ENCODE assay signal across 13 cellular contexts in genomic region chr2:118090387-118091139, GRCh38. TPM values are rescaled to one million over a fixed set of nuclear protein-coding genes. Genes with fewer than 3 reads are reported as not detected.
DNase-seq lines count a peak whose midpoint lies in the region; ATAC-seq, FAIRE-seq and TF ChIP-seq lines count a peak whose summit lies in the region.
"Had no signal": no experiment of that assay in that cellular context is flagged by ENCODE, and none has a peak within 500 bp of the region (broad histone marks: within the 10 kb centered on the region; RNA-seq: fewer than 3 reads in every experiment).

No MANE protein-coding gene starts in this region.

- H3K9ac ChIP-seq in IMR-90 (ENCODE audit: low read depth, low read length) (no peak overlapping the region), K562 (ENCODE audit: insufficient read depth in 1 of 2, low read depth in 2 of 2, low read length in 2 of 2) (0 out of 4 replicates have a peak overlapping the region, but pooled peaks of 1 of the 2 experiments have one; percentile 67)

- H2AFZ ChIP-seq in IMR-90 (replicated peaks; ENCODE audit: low read length, poor library complexity) (no peak overlapping the region), K562 (ENCODE audit: low read depth, low read length) (no peak overlapping the region)

- no peaks in the 10 kb centered on the region for H3K36me3 ChIP-seq in IMR-90 (ENCODE audit: control insufficient read depth, insufficient read depth, low read length)
- H3K36me3 ChIP-seq in K562 (ENCODE audit: control insufficient read depth, insufficient read depth, low read length), result no peaks in the 10 kb centered on the region
- H3K36me3 ChIP-seq in thyroid gland, result no peaks in the 10 kb centered on the region
- H3K36me3 ChIP-seq: Peyer's patch had no signal

- H4K20me1 ChIP-seq in IMR-90 (ENCODE audit: insufficient read depth, low read length) (peaks cover 18% of the 10 kb centered on the region; the same call in 1 of the 2 replicates), K562 (replicated peaks; ENCODE audit: control insufficient read depth, insufficient read depth, low read length) (peaks cover 9% of the 10 kb centered on the region)

- H3K4me3 ChIP-seq in IMR-90 (ENCODE audit: insufficient read depth, low read depth, low read length) (no peak overlapping the region), K562 (no peak overlapping the region), thyroid gland (replicated peaks in 1 of 3) (no peak overlapping the region)

- in situ Hi-C loops in IMR-90 (cut with MboI; ENCODE audit: low sequenced_read_pairs) (no loop called here), K562 (cut with MboI) (no loop called here), GM13977 (cut with MboI; ENCODE audit: low pct_unique_long_range_greater_than_20kb, low sequenced_read_pairs, unreplicated experiment) (no loop called here)

- no TSS peak for BruUV-seq in IMR-90 (replicated peaks; lab: Mats Ljungman, UMichigan)
- BruUV-seq in K562 (replicated peaks; lab: Mats Ljungman, UMichigan), result no TSS peak

- no peak overlapping the region for H3K14ac ChIP-seq in IMR-90 (replicated peaks; ENCODE audit: low read depth, low read length)

- peak overlapping the region; percentile 50 for H3K4me3 Mint-ChIP-seq in CD4-positive, alpha-beta T cell
- peak overlapping the region in 7 of 10 donors; percentile 15 to 63 (median 35) for H3K4me3 Mint-ChIP-seq in naive thymus-derived CD8-positive, alpha-beta T cell

- H3K79me1 ChIP-seq in IMR-90 (ENCODE audit: low read depth in 1 of 2, low read length in 2 of 2), result peaks cover 10 to 36% of the 10 kb centered on the region in 2 experiments; a peak in 3 of 4 replicates

- CTCF ChIA-PET in CD4-positive, alpha-beta T cell (lab: Charles Lee), result no interaction called here
- CTCF ChIA-PET in IMR-90 (lab: Yijun Ruan, JAX) (interaction anchor here (1.2 to 1.5 kb wide), 2 partner anchors 12 to 24 kb away, joined by 3 to 4 read pairs; no protein-coding TSS in a partner anchor), K562 (lab: Yijun Ruan, JAX; ENCODE audit: low intra/inter-chr PET ratio) (interaction anchor here (0.6 kb wide), 1 partner anchor 88 kb away, joined by 3 read pairs; no protein-coding TSS in a partner anchor)

- H3K27ac Mint-ChIP-seq in CD4-positive, alpha-beta T cell, result no peak overlapping the region
- H3K27ac Mint-ChIP-seq in naive thymus-derived CD8-positive, alpha-beta T cell, result peak overlapping the region in 3 of 10 donors; percentile 19 to 49 (median 48)

- no peak overlapping the region for H2BK15ac ChIP-seq in IMR-90 (ENCODE audit: low read depth, low read length)

- H3K9me3 ChIP-seq in CD4-positive, alpha-beta T cell (ENCODE audit: control insufficient read depth, low read length), result no peaks in the 10 kb centered on the region
- H3K9me3 ChIP-seq in IMR-90 (ENCODE audit: control insufficient read depth, insufficient read depth, low read length), result no peaks in the 10 kb centered on the region
- H3K9me3 ChIP-seq in K562 (replicated peaks; ENCODE audit: control insufficient read depth, insufficient read depth, low read depth, low read length), result no peaks in the 10 kb centered on the region
- H3K9me3 ChIP-seq in thyroid gland, result no peaks in the 10 kb centered on the region
- H3K9me3 ChIP-seq: Peyer's patch had no signal

- peaks cover 1% of the 10 kb centered on the region; the same call in 1 of the 2 replicates for H3K4me1 ChIP-seq in IMR-90 (ENCODE audit: control insufficient read depth, insufficient read depth, low read length)
- no peaks in the 10 kb centered on the region; a peak in 1 of 5 replicates for H3K4me1 ChIP-seq in K562 (replicated peaks in 1 of 2; ENCODE audit: control insufficient read depth in 2 of 2, insufficient read depth in 2 of 2, low read length in 2 of 2)
- peaks cover 7 to 8% of the 10 kb centered on the region in 2 donors for H3K4me1 ChIP-seq in thyroid gland

- no CpG with 5 or more reads among the region's 5 CpGs for WGBS in IMR-90 (ENCODE audit: extremely low coverage in 2 of 2, insufficient read length in 1 of 2), 2 experiments
- 56% methylated on average over 5 of the region's 5 CpGs for WGBS in K562 (ENCODE audit: insufficient coverage, low coverage, missing lambda C conversion rate)
- 89 to 91% methylated on average over 5 of the region's 5 CpGs for WGBS in thyroid gland, 2 donors

- H4K91ac ChIP-seq in IMR-90 (ENCODE audit: insufficient read depth, low read depth, low read length), result no peak overlapping the region

- dilution Hi-C loops in IMR-90 (cut with HindIII; ENCODE audit: low sequenced_read_pairs, unreplicated experiment), result no loop called here

- H2AK5ac ChIP-seq in IMR-90 (ENCODE audit: low read depth, low read length), result no peak overlapping the region

- no peak for TF ChIP-seq EP300 in K562 (IDR thresholded peaks at IDR 0.05; ENCODE audit: low read length)

- no peak overlapping the region for H4K8ac ChIP-seq in IMR-90 (ENCODE audit: low read depth in 2 of 2, low read length in 2 of 2)

- H3K23ac ChIP-seq in IMR-90 (ENCODE audit: low read depth, low read length), result no peak overlapping the region

- no peak for ATAC-seq in CD4-positive, alpha-beta T cell (ENCODE audit: poor library complexity)
- ATAC-seq in IMR-90 (ENCODE audit: low read depth), result no peak
- no peak for ATAC-seq in K562
- no peak for ATAC-seq in naive thymus-derived CD8-positive, alpha-beta T cell
- ATAC-seq: left colon had no signal

- no peak overlapping the region for H3K18ac ChIP-seq in IMR-90 (ENCODE audit: low read depth, low read length)

- intact Hi-C loops in CD4-positive, alpha-beta T cell (cut with DNase I, micrococcal nuclease), result loop anchor here (2.0 to 10.0 kb wide), 2 partner anchors 94 to 96 kb away; no protein-coding TSS in a partner anchor
- intact Hi-C loops in IMR-90 (cut with micrococcal nuclease), result no loop called here
- intact Hi-C loops in K562 (cut with micrococcal nuclease), result no loop called here
- intact Hi-C loops in thyroid gland (cut with DNase I), result no loop called here

- no peak for DNase-seq in CD4-positive, alpha-beta T cell
- DNase-seq in IMR-90, result no peak
- no peak for DNase-seq in K562 (ENCODE audit: extremely low read depth in 1 of 4, low spot score in 3 of 4)
- no peak for DNase-seq in naive thymus-derived CD8-positive, alpha-beta T cell
- no peak for DNase-seq in thyroid gland
- no peak for DNase-seq in NCI-H774 (lab: John Stamatoyannopoulos, UW)
- DNase-seq in OCI-M1 (lab: John Stamatoyannopoulos, UW), result no peak
- no peak for DNase-seq in GM13977 (ENCODE audit: low spot score)
- DNase-seq: DMS 273 treated with DMSO at 0.1 percent for 48 hours, left colon, NCI-H2029 treated with DMSO at 0.1 percent for 48 hours, Peyer's patch, retina had no signal

- no peak overlapping the region for H2BK20ac ChIP-seq in IMR-90 (ENCODE audit: low read depth, low read length)

- no peaks in the 10 kb centered on the region for H3K9me3 Mint-ChIP-seq in CD4-positive, alpha-beta T cell
- no peaks in the 10 kb centered on the region for H3K9me3 Mint-ChIP-seq in naive thymus-derived CD8-positive, alpha-beta T cell

- H2AK9ac ChIP-seq in IMR-90 (replicated peaks; ENCODE audit: low read depth, low read length, poor library complexity), result no peak overlapping the region

- POLR2A ChIA-PET in CD4-positive, alpha-beta T cell (lab: Charles Lee), result interaction anchor here (0.5 kb wide), 1 partner anchor 1257 kb away, joined by 3 read pairs; no protein-coding TSS in a partner anchor
- POLR2A ChIA-PET in IMR-90 (lab: Charles Lee; ENCODE audit: unreplicated experiment), result no interaction called here
- POLR2A ChIA-PET in K562 (lab: Yijun Ruan, JAX), result interaction anchor here (1.6 kb wide), 1 partner anchor 12 kb away, joined by 3 read pairs; no protein-coding TSS in a partner anchor
- POLR2A ChIA-PET in naive thymus-derived CD8-positive, alpha-beta T cell (lab: Charles Lee), result interaction anchor here (1.0 kb wide), 1 partner anchor 96 kb away, joined by 3 read pairs; no protein-coding TSS in a partner anchor

- H3K27ac ChIP-seq in CD4-positive, alpha-beta T cell (ENCODE audit: low read depth, low read length), result no peak overlapping the region
- no peak overlapping the region for H3K27ac ChIP-seq in IMR-90 (ENCODE audit: insufficient read depth, low read length)
- no peak overlapping the region for H3K27ac ChIP-seq in K562 (ENCODE audit: extremely low read depth, low read depth, low read length)
- no peak overlapping the region for H3K27ac ChIP-seq in thyroid gland

- no peaks in the 10 kb centered on the region for H3K27me3 ChIP-seq in CD4-positive, alpha-beta T cell (ENCODE audit: control insufficient read depth, insufficient read depth, low read length)
- no peaks in the 10 kb centered on the region for H3K27me3 ChIP-seq in IMR-90 (ENCODE audit: control insufficient read depth, insufficient read depth, low read length)
- H3K27me3 ChIP-seq in K562 (ENCODE audit: control insufficient read depth in 2 of 2, insufficient read depth in 2 of 2, low read length in 2 of 2), result no peaks in the 10 kb centered on the region
- no peaks in the 10 kb centered on the region for H3K27me3 ChIP-seq in thyroid gland
- H3K27me3 ChIP-seq: Peyer's patch had no signal

- no peak overlapping the region for H2BK120ac ChIP-seq in IMR-90 (ENCODE audit: low read depth, low read length)

- no peak overlapping the region for H3K56ac ChIP-seq in IMR-90 (ENCODE audit: extremely low read depth, insufficient read depth, low read length)

- TF ChIP-seq POLR2A in IMR-90 (IDR thresholded peaks at IDR 0.05; ENCODE audit: low read depth, low read length), result no peak
- no peak for TF ChIP-seq POLR2A in K562 (conservative IDR thresholded peaks at IDR 0.05)
- no peak for TF ChIP-seq POLR2A in thyroid gland (IDR thresholded peaks at IDR 0.05)

- peaks cover 53% of the 10 kb centered on the region for H3K4me1 Mint-ChIP-seq in CD4-positive, alpha-beta T cell (ENCODE audit: low read depth)
- H3K4me1 Mint-ChIP-seq in naive thymus-derived CD8-positive, alpha-beta T cell, result peaks cover 6 to 60% (median 39%) of the 10 kb centered on the region in 4 donors

- no peak overlapping the region for H3K4me2 ChIP-seq in IMR-90 (ENCODE audit: low read depth, low read length)
- peak overlapping the region; percentile 88 for H3K4me2 ChIP-seq in K562 (ENCODE audit: insufficient read depth, low read length)

- H3K27me3 Mint-ChIP-seq in CD4-positive, alpha-beta T cell, result no peaks in the 10 kb centered on the region
- H3K27me3 Mint-ChIP-seq in naive thymus-derived CD8-positive, alpha-beta T cell, result no peaks in the 10 kb centered on the region

- TF ChIP-seq CTCF in CD4-positive, alpha-beta T cell (IDR thresholded peaks at IDR 0.05), result no peak
- no peak for TF ChIP-seq CTCF in IMR-90 (conservative IDR thresholded peaks at IDR 0.05; ENCODE audit: low read depth, low read length)
- TF ChIP-seq CTCF in K562 (IDR thresholded peaks at IDR 0.05 in 2 of 3, conservative IDR thresholded peaks at IDR 0.05 in 1 of 3; ENCODE audit: insufficient read depth in 2 of 3, low read depth in 1 of 3, low read length in 3 of 3), result no peak
- TF ChIP-seq CTCF in thyroid gland (IDR thresholded peaks at IDR 0.05), result no peak
- no peak for TF ChIP-seq CTCF in GM13977 (IDR thresholded peaks at IDR 0.05; ENCODE audit: extremely low read depth, insufficient read depth, missing control alignments)

- no peak for TF ChIP-seq RAD21 in IMR-90 (IDR thresholded peaks at IDR 0.05; ENCODE audit: low read length)
- TF ChIP-seq RAD21 in K562 (CRISPR knock-in tag; conservative IDR thresholded peaks at IDR 0.05 in 1 of 2, IDR thresholded peaks at IDR 0.05 in 1 of 2), result no peak

- H3K36me3 Mint-ChIP-seq in CD4-positive, alpha-beta T cell (ENCODE audit: low read depth), result peaks cover 13% of the 10 kb centered on the region
- H3K36me3 Mint-ChIP-seq in naive thymus-derived CD8-positive, alpha-beta T cell, result no peaks in the 10 kb centered on the region

- H3K4ac ChIP-seq in IMR-90 (ENCODE audit: low read depth, low read length), result no peak overlapping the region

- H3K9me1 ChIP-seq in IMR-90 (ENCODE audit: insufficient read depth, low read length), result no peaks in the 10 kb centered on the region
- no peaks in the 10 kb centered on the region for H3K9me1 ChIP-seq in K562 (ENCODE audit: control insufficient read depth, insufficient read depth, low read length)

- H3K79me2 ChIP-seq in K562 (ENCODE audit: control insufficient read depth, insufficient read depth, low read length), result peaks cover 51% of the 10 kb centered on the region

- no peak for FAIRE-seq in K562 (lab: Jason Lieb, UNC)

- no peak overlapping the region for H4K5ac ChIP-seq in IMR-90 (ENCODE audit: low read depth, low read length)

- H2BK5ac ChIP-seq in IMR-90 (ENCODE audit: low read depth, low read length, poor library complexity, severe bottlenecking), result no peak overlapping the region

RNA-seq across cellular contexts. Expression of gene INSIG2, which starts 2.3 kb away (rescaled TPM):
- total RNA-seq in CD4-positive, alpha-beta T cell, result 1 to 10 TPM; 7.3 to 7.7 TPM
- total RNA-seq in IMR-90 (2012; rRNA removed) (9.1 and 12.5 TPM in 2 replicates), K562 (2014; rRNA removed) (1.5 and 2.1 TPM in 2 replicates), K562 (2014; rRNA removed; fragmentation: Illumina TruSeq; extraction: Trizol) (3.4 and 3.5 TPM in 2 replicates), K562 (2015; rRNA removed; fragmentation: Illumina TruSeq; extraction: Trizol) (1.9 and 2.4 TPM in 2 replicates), K562 (2021) (5.5 and 6.7 TPM in 2 replicates), thyroid gland (10 to 100 TPM; 14.3 to 22.8 (median 17.0) TPM)
- polyA plus RNA-seq in IMR-90 (2012; rRNA removed) (8.2 and 11.7 TPM in 2 replicates), K562 (2011; rRNA removed) (27.5 and 34.2 TPM in 2 replicates), K562 (2014; fragmentation: Illumina TruSeq; extraction: Trizol) (4.0 and 4.1 TPM in 2 replicates), K562 (2014; fragmentation: Nextera tagmentation; extraction: Ambion mirVana) (10 to 100 TPM in 1 of 2 experiments, 1 to 10 TPM in 1; 9.7 to 10.7 TPM), K562 (2014; rRNA removed) (6.4 and 11.0 TPM in 2 replicates)
- 2.4 TPM in 2 replicates for polyA plus RNA-seq in IMR-90 (2012; cell fraction: cytosol; rRNA removed)
- polyA plus RNA-seq in IMR-90 (2012; cell fraction: nucleus; rRNA removed; ENCODE audit: low replicate concordance), result 1.8 and 17.1 TPM in 2 replicates
- 7.7 and 29.7 TPM in 2 replicates for total RNA-seq in K562 (2011; cell fraction: chromatin; rRNA removed; ENCODE audit: low replicate concordance)
- total RNA-seq in K562 (2011; cell fraction: nucleolus; rRNA removed), result 2.8 and 5.1 TPM in 2 replicates
- 13.0 and 21.4 TPM in 2 replicates for total RNA-seq in K562 (2011; cell fraction: nucleoplasm; rRNA removed)
- polyA plus RNA-seq in K562 (2011; cell fraction: cytosol; rRNA removed), result 6.5 and 18.8 TPM in 2 replicates
- polyA plus RNA-seq in K562 (2011; cell fraction: nucleus; rRNA removed), result 8.4 and 16.2 TPM in 2 replicates
- polyA plus RNA-seq in K562 (2012), result 8.8 TPM in 2 replicates
- polyA minus RNA-seq in K562 (2011; rRNA and poly(A)+ RNA removed), result 16.5 and 22.3 TPM in 2 replicates
- 3.2 and 5.3 TPM in 2 replicates for polyA minus RNA-seq in K562 (2011; cell fraction: cytosol; rRNA and poly(A)+ RNA removed)
- 5.5 and 14.8 TPM in 2 replicates for polyA minus RNA-seq in K562 (2011; cell fraction: nucleus; rRNA and poly(A)+ RNA removed)
- total RNA-seq in naive thymus-derived CD8-positive, alpha-beta T cell, result 10 to 100 TPM; 24.0 to 25.6 TPM
- 10 to 100 TPM; 21.7 to 28.2 (median 23.3) TPM for polyA plus RNA-seq in naive thymus-derived CD8-positive, alpha-beta T cell

Comparison
In these comparisons a context has a peak if more than half of its experiments do, and no peak if none do; other contexts are left out.
1. intact Hi-C loops: an anchor here in CD4-positive, alpha-beta T cell (2.0 to 10.0 kb wide); none called in IMR-90, K562 and thyroid gland.